Comparison of ENCODE assay signal across 2 cellular contexts in genomic region chr12:12715128-12715458, GRCh38.
TF ChIP-seq lines count a peak whose summit lies in the region.

No MANE protein-coding gene starts in this region.

TF ChIP-seq in H1, 55 proteins besides CTCF, POLR2A, EP300 and RAD21:
- TF ChIP-seq RNF2 (IDR thresholded peaks at IDR 0.05; ENCODE audit: borderline replicate concordance, low read depth, low read length, missing control alignments, poor library complexity, severe bottlenecking) (no peak), BACH1 (IDR thresholded peaks at IDR 0.05; ENCODE audit: low read length) (no peak), FOSL1 (IDR thresholded peaks at IDR 0.05; ENCODE audit: insufficient read depth, low read depth, low read length) (no peak), GTF2F1 (IDR thresholded peaks at IDR 0.05; ENCODE audit: borderline replicate concordance, low read depth, low read length) (no peak), TAF1 (IDR thresholded peaks at IDR 0.05; ENCODE audit: low read depth, low read length) (no peak), SRF (IDR thresholded peaks at IDR 0.05; ENCODE audit: low read depth, low read length) (no peak), MAFK (IDR thresholded peaks at IDR 0.05; ENCODE audit: low read depth, low read length) (no peak), CREB1 (IDR thresholded peaks at IDR 0.05) (no peak), BCL11A (IDR thresholded peaks at IDR 0.05; ENCODE audit: low read depth in 2 of 2, low read length in 2 of 2) (no peak), RXRA (IDR thresholded peaks at IDR 0.05; ENCODE audit: insufficient read depth, low read depth, low read length) (no peak), HDAC6 (IDR thresholded peaks at IDR 0.05; ENCODE audit: low read depth, low read length) (no peak), TEAD4 (IDR thresholded peaks at IDR 0.05; ENCODE audit: low read depth, low read length) (no peak), CTBP2 (IDR thresholded peaks at IDR 0.05; ENCODE audit: borderline replicate concordance, insufficient read depth, insufficient read length, low read length) (no peak), KDM1A (IDR thresholded peaks at IDR 0.05; ENCODE audit: borderline replicate concordance, low read length) (no peak), TAF7 (optimal IDR thresholded peaks at IDR 0.05; ENCODE audit: borderline replicate concordance, low read depth, low read length) (no peak), YY1 (IDR thresholded peaks at IDR 0.05; ENCODE audit: low read depth, low read length) (no peak), E2F6 (IDR thresholded peaks at IDR 0.05) (no peak), CBX5 (IDR thresholded peaks at IDR 0.05; ENCODE audit: low read depth, low read length) (no peak), MAX (IDR thresholded peaks at IDR 0.05) (no peak), ZNF274 (IDR thresholded peaks at IDR 0.05; ENCODE audit: borderline replicate concordance, extremely low read depth, low read length) (no peak)

TF ChIP-seq in SK-N-SH, 30 proteins besides CTCF, POLR2A, EP300 and RAD21:
- TF ChIP-seq MXI1 (IDR thresholded peaks at IDR 0.05; ENCODE audit: low read depth, low read length), result no peak
- no peak for TF ChIP-seq ZBTB33 (IDR thresholded peaks at IDR 0.05; ENCODE audit: borderline replicate concordance, low read depth)
- no peak for TF ChIP-seq RXRA (IDR thresholded peaks at IDR 0.05; ENCODE audit: borderline replicate concordance, low read depth)
